ENCODE assay signal across 18 cellular contexts in the genomic region with DNA sequence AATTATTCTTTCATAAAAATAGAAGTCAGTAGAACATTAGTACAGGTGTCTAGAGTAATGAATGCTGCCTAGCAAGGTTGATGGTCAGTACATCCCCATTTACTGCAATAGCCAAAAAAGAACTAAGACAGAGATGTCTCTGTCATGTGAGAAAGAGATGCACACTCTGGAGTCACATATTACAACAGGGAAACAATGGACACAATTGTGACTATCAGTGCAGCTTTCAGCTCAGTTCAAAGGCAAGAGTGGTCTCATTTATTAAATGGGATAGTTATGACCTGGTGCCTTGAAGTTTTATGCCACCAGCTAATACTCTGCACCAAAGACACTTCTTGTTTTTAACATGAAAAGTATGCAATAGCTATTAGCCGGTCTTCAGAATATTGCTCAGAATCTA.
DNase-seq lines count a peak whose midpoint lies in the region; ATAC-seq, FAIRE-seq and TF ChIP-seq lines count a peak whose summit lies in the region.
"Had no signal": no experiment of that assay in that cellular context is flagged by ENCODE, and none has a peak within 500 bp of the region (broad histone marks: within the 10 kb centered on the region; RNA-seq: fewer than 3 reads in every experiment).

No MANE protein-coding gene starts in this region.

- POLR2A ChIA-PET in A549 (lab: Yijun Ruan, JAX), result no interaction called here

- no peaks in the 10 kb centered on the region for H3K27me3 ChIP-seq in dorsolateral prefrontal cortex

- peak; percentile 13 for FAIRE-seq in A549 (lab: Jason Lieb, UNC)
- FAIRE-seq: G401.6, GM12892, H54 had no signal

- H3K4me3 ChIP-seq in A549 (no peak overlapping the region), dorsolateral prefrontal cortex (no peak overlapping the region)
- H3K4me3 ChIP-seq: HAP-1 had no signal

- in situ Hi-C loops in SK-MEL-5 (cut with HindIII; ENCODE audit: low pct_unique_long_range_greater_than_20kb, low sequenced_read_pairs), result no loop called here

- intact Hi-C loops in dorsolateral prefrontal cortex (cut with DNase I), result no loop called here

- H3K27ac ChIP-seq in A549, result no peak overlapping the region
- H3K27ac ChIP-seq in dorsolateral prefrontal cortex, result peak overlapping the region in 6 of 59 donors; percentile 4 to 27 (median 8)

- TF ChIP-seq RAD21 in A549 (conservative IDR thresholded peaks at IDR 0.05 in 1 of 2, IDR thresholded peaks at IDR 0.05 in 1 of 2), result no peak

- CTCF ChIA-PET in A549 (lab: Yijun Ruan, JAX), result no interaction called here

- DNase-seq in A549 (ENCODE audit: low read depth in 1 of 2, low spot score in 1 of 2) (no peak), SK-MEL-5 (ENCODE audit: low read depth, low spot score) (peak; percentile 71), medulla oblongata (ENCODE audit: extremely low spot score) (peak; percentile 40), dorsolateral prefrontal cortex (no peak), NCI-H2081 (lab: John Stamatoyannopoulos, UW) (no peak)
- no peak for DNase-seq in effector CD4-positive, alpha-beta T cell
- DNase-seq: 8988T; C1 segment of cervical spinal cord; Caco-2; CD4-positive, alpha-beta memory T cell; DMS153; DND-41; GOT3; HFFc6 had no signal

- no peak for ATAC-seq in A549

- H3K4me2 ChIP-seq in A549, result no peak overlapping the region

- no peak for TF ChIP-seq POLR2A in A549 (IDR thresholded peaks at IDR 0.05; ENCODE audit: low read length)

- no peaks in the 10 kb centered on the region for H3K4me1 ChIP-seq in A549
- H3K4me1 ChIP-seq: Caco-2 had no signal

- TF ChIP-seq CTCF in A549 (IDR thresholded peaks at IDR 0.05) (no peak), dorsolateral prefrontal cortex (IDR thresholded peaks at IDR 0.05 in 54 of 56, conservative IDR thresholded peaks at IDR 0.05 in 2 of 56; ENCODE audit: low read depth in 1 of 56, partially characterized antibody in 56 of 56) (no peak)

- H3K9me3 ChIP-seq in A549, result no peaks in the 10 kb centered on the region
- H3K9me3 ChIP-seq: Caco-2, HAP-1 had no signal

- WGBS in A549 (ENCODE audit: missing lambda C conversion rate), result 69% methylated on average over 1 of the region's 1 CpG

- no peak for TF ChIP-seq EP300 in A549 (IDR thresholded peaks at IDR 0.05)

TF ChIP-seq in A549, 52 proteins besides CTCF, POLR2A, EP300 and RAD21:
- TF ChIP-seq, protein P1, sequence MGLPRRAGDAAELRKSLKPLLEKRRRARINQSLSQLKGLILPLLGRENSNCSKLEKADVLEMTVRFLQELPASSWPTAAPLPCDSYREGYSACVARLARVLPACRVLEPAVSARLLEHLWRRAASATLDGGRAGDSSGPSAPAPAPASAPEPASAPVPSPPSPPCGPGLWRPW (IDR thresholded peaks at IDR 0.05), result no peak
- no peak for TF ChIP-seq RCOR1 (IDR thresholded peaks at IDR 0.05; ENCODE audit: low read depth, low read length)
- TF ChIP-seq, protein P2, sequence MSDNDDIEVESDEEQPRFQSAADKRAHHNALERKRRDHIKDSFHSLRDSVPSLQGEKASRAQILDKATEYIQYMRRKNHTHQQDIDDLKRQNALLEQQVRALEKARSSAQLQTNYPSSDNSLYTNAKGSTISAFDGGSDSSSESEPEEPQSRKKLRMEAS (IDR thresholded peaks at IDR 0.05), result no peak
- TF ChIP-seq KDM5A (IDR thresholded peaks at IDR 0.05), result no peak
- no peak for TF ChIP-seq FOXS1 (CRISPR knock-in tag; IDR thresholded peaks at IDR 0.05)
- TF ChIP-seq NFE2L2 (conservative IDR thresholded peaks at IDR 0.05; ENCODE audit: low read length), result no peak
- no peak for TF ChIP-seq SMC3 (IDR thresholded peaks at IDR 0.05)
- TF ChIP-seq RNF2 (IDR thresholded peaks at IDR 0.05; ENCODE audit: borderline replicate concordance, low read depth), result no peak
- TF ChIP-seq JUN (IDR thresholded peaks at IDR 0.05), result no peak
- no peak for TF ChIP-seq EHMT2 (IDR thresholded peaks at IDR 0.05; ENCODE audit: low read depth)
- no peak for TF ChIP-seq JUNB (IDR thresholded peaks at IDR 0.05)
- TF ChIP-seq, protein P3, sequence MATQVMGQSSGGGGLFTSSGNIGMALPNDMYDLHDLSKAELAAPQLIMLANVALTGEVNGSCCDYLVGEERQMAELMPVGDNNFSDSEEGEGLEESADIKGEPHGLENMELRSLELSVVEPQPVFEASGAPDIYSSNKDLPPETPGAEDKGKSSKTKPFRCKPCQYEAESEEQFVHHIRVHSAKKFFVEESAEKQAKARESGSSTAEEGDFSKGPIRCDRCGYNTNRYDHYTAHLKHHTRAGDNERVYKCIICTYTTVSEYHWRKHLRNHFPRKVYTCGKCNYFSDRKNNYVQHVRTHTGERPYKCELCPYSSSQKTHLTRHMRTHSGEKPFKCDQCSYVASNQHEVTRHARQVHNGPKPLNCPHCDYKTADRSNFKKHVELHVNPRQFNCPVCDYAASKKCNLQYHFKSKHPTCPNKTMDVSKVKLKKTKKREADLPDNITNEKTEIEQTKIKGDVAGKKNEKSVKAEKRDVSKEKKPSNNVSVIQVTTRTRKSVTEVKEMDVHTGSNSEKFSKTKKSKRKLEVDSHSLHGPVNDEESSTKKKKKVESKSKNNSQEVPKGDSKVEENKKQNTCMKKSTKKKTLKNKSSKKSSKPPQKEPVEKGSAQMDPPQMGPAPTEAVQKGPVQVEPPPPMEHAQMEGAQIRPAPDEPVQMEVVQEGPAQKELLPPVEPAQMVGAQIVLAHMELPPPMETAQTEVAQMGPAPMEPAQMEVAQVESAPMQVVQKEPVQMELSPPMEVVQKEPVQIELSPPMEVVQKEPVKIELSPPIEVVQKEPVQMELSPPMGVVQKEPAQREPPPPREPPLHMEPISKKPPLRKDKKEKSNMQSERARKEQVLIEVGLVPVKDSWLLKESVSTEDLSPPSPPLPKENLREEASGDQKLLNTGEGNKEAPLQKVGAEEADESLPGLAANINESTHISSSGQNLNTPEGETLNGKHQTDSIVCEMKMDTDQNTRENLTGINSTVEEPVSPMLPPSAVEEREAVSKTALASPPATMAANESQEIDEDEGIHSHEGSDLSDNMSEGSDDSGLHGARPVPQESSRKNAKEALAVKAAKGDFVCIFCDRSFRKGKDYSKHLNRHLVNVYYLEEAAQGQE (IDR thresholded peaks at IDR 0.05), result no peak
- TF ChIP-seq HOXA7 (CRISPR knock-in tag; IDR thresholded peaks at IDR 0.05), result no peak
- TF ChIP-seq RFX5 (IDR thresholded peaks at IDR 0.05), result no peak
- TF ChIP-seq CBX8 (IDR thresholded peaks at IDR 0.05), result no peak
- TF ChIP-seq ZC3H11A (IDR thresholded peaks at IDR 0.05), result no peak
- TF ChIP-seq, protein P4, sequence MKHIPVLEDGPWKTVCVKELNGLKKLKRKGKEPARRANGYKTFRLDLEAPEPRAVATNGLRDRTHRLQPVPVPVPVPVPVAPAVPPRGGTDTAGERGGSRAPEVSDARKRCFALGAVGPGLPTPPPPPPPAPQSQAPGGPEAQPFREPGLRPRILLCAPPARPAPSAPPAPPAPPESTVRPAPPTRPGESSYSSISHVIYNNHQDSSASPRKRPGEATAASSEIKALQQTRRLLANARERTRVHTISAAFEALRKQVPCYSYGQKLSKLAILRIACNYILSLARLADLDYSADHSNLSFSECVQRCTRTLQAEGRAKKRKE (CRISPR knock-in tag; IDR thresholded peaks at IDR 0.05; ENCODE audit: low read depth), result no peak
- TF ChIP-seq EHF (CRISPR knock-in tag; IDR thresholded peaks at IDR 0.05), result no peak
- TF ChIP-seq HOXB5 (CRISPR knock-in tag; IDR thresholded peaks at IDR 0.05), result no peak

Comparison
In these comparisons a context has a peak if more than half of its experiments do, and no peak if none do; other contexts are left out.
1. DNase-seq: peak in SK-MEL-5 (single experiment) and medulla oblongata (single experiment); none in A549 (0 of 2), dorsolateral prefrontal cortex (0 of 10), effector CD4-positive, alpha-beta T cell (single experiment) and NCI-H2081 (0 of 2).